Comparison of ENCODE assay signal across 8 cellular contexts in genomic region chr2:119366649-119367471, GRCh38. TPM values are rescaled to one million over a fixed set of nuclear protein-coding genes. Genes with fewer than 3 reads are reported as not detected.
DNase-seq lines count a peak whose midpoint lies in the region; TF ChIP-seq lines count a peak whose summit lies in the region.

Gene C2orf76, minus strand, starts transcription at chr2:119366834. Its CDS starts 26,875 bp downstream, at chr2:119339959.
Gene DBI, plus strand, starts transcription at chr2:119366977. Its CDS starts 75 bp downstream, at chr2:119367052.

- H3K18ac ChIP-seq in H9 (ENCODE audit: insufficient read length, low read depth, low read length) = peak within 1 kb of the TSS; percentile 43

- H2BK12ac ChIP-seq in H9 (ENCODE audit: insufficient read length, low read depth, low read length) = no peak within 1 kb of the TSS

- H3K27me3 Mint-ChIP-seq in H9 (ENCODE audit: low read depth) (no peaks in the 10 kb centered on the region; the same call in 1 of the 2 replicates), neural crest cell (ENCODE audit: low read depth) (no peaks in the 10 kb centered on the region)

- H3K14ac ChIP-seq in H9 (ENCODE audit: insufficient read depth, low read length) = peak within 1 kb of the TSS; percentile 79

- H3K27ac ChIP-seq in H9 (ENCODE audit: insufficient read length, low read depth, low read length) (no peak within 1 kb of the TSS), stomach smooth muscle (ENCODE audit: low read length) (peak within 1 kb of the TSS; percentile 82)

- no CpG with 5 or more reads among the region's 65 CpGs for WGBS in H9 (ENCODE audit: extremely low coverage, insufficient read length, low lambda C conversion rate)

- DNase-seq in ELR (ENCODE audit: low read depth) (peak; percentile 95), H9 (peak; percentile 97), MG63 (peak; percentile 94), SHP77 treated with DMSO at 0.1 percent for 48 hours (lab: John Stamatoyannopoulos, UW) (peak; percentile 89), activated gamma-delta T cell treated with Interleukin-2 at 50 U/mL for 16 hours (peak; percentile 89), fibroblast of villous mesenchyme (ENCODE audit: low read depth) (peak; percentile 95), neural crest cell (ENCODE audit: low read depth, low spot score) (peak; percentile 89)

- H3K4me1 ChIP-seq in H9 (ENCODE audit: insufficient read depth, low read length) (peaks cover 3% of the 10 kb centered on the region; the same call in 1 of the 2 replicates), stomach smooth muscle (ENCODE audit: control insufficient read depth, insufficient read depth, low read length) (peaks cover 16% of the 10 kb centered on the region)

- H3K4ac ChIP-seq in H9 (ENCODE audit: low read depth, low read length) = no peak within 1 kb of the TSS

- no peak for TF ChIP-seq CTCF in H9 (conservative IDR thresholded peaks at IDR 0.05)
- no peak for TF ChIP-seq CTCF in fibroblast of villous mesenchyme (IDR thresholded peaks at IDR 0.05; ENCODE audit: insufficient read depth, low read depth, low read length)
- TF ChIP-seq CTCF in neural crest cell (conservative IDR thresholded peaks at IDR 0.05) = no peak

- no peak within 1 kb of the TSS for H2AK5ac ChIP-seq in H9 (ENCODE audit: insufficient read length, low read length)

- no peak within 1 kb of the TSS for H3T11ph ChIP-seq in H9 (ENCODE audit: low read length)

- peak within 1 kb of the TSS; percentile 100 for H3K4me2 ChIP-seq in H9 (ENCODE audit: insufficient read depth, insufficient read length, low read length)

- no peak within 1 kb of the TSS for H3K23ac ChIP-seq in H9 (ENCODE audit: insufficient read length, low read depth, low read length)

- no peak within 1 kb of the TSS for H4K8ac ChIP-seq in H9 (replicated peaks; ENCODE audit: insufficient read length, low read depth, low read length)

- no peak within 1 kb of the TSS for H2AFZ ChIP-seq in H9 (ENCODE audit: low read length)

- H3K79me1 ChIP-seq in H9 (ENCODE audit: insufficient read depth, low read depth, low read length, poor library complexity, severe bottlenecking) = peaks cover 3% of the 10 kb centered on the region

- peaks cover 20% of the 10 kb centered on the region for H3K23me2 ChIP-seq in H9 (ENCODE audit: insufficient read length, low read depth, low read length, poor library complexity, severe bottlenecking)

- no peak within 1 kb of the TSS for H2BK5ac ChIP-seq in H9 (ENCODE audit: insufficient read length, low read length)

- H4K91ac ChIP-seq in H9 (ENCODE audit: insufficient read length, low read depth, low read length) = no peak within 1 kb of the TSS

- H2BK120ac ChIP-seq in H9 (ENCODE audit: low read depth, low read length, poor library complexity, severe bottlenecking) = no peak within 1 kb of the TSS

- H3K36me3 Mint-ChIP-seq in H9 (ENCODE audit: insufficient read depth in 1 of 3, low read depth in 3 of 3) (peaks cover 29 to 35% (median 31%) of the 10 kb centered on the region in 3 experiments; a peak in 6 of 7 replicates), neural crest cell (ENCODE audit: low read depth) (peaks cover 25% of the 10 kb centered on the region)

- H3K27me3 ChIP-seq in H9 (ENCODE audit: insufficient read depth, low read length) (no peaks in the 10 kb centered on the region), MG63 (no peaks in the 10 kb centered on the region), stomach smooth muscle (ENCODE audit: control insufficient read depth in 1 of 2, insufficient read depth in 2 of 2, low read length in 2 of 2) (no peaks in the 10 kb centered on the region)

- peaks cover 1% of the 10 kb centered on the region; the same call in 1 of the 2 replicates for H3K79me2 ChIP-seq in H9 (ENCODE audit: insufficient read depth, low read length)

- H3K9ac ChIP-seq in H9 (ENCODE audit: extremely low read depth, insufficient read length, low read length) = peak within 1 kb of the TSS; percentile 90
- peak within 1 kb of the TSS; percentile 88 to 90 for H3K9ac ChIP-seq in stomach smooth muscle (ENCODE audit: low read length in 2 of 2)

- H3K36me3 ChIP-seq in MG63 (peaks cover 30% of the 10 kb centered on the region), stomach smooth muscle (ENCODE audit: control insufficient read depth in 2 of 2, insufficient read depth in 2 of 2, low read length in 2 of 2) (peaks cover 22 to 23% of the 10 kb centered on the region in 2 donors)

- no peak within 1 kb of the TSS for H3K56ac ChIP-seq in H9 (ENCODE audit: insufficient read length, low read depth, low read length)

- H4K5ac ChIP-seq in H9 (ENCODE audit: insufficient read length, low read depth, low read length) = no peak within 1 kb of the TSS

- H2BK20ac ChIP-seq in H9 (ENCODE audit: low read depth, low read length, poor library complexity, severe bottlenecking) = no peak within 1 kb of the TSS

- H2BK15ac ChIP-seq in H9 (ENCODE audit: low read depth, low read length) = no peak within 1 kb of the TSS

- no peaks in the 10 kb centered on the region for H3K9me3 ChIP-seq in H9 (ENCODE audit: control insufficient read depth, low read depth, low read length)
- no peaks in the 10 kb centered on the region for H3K9me3 ChIP-seq in MG63
- no peaks in the 10 kb centered on the region for H3K9me3 ChIP-seq in stomach smooth muscle (ENCODE audit: control insufficient read depth in 2 of 2, low read length in 2 of 2)

- H3K27ac Mint-ChIP-seq in H9 = peak within 1 kb of the TSS; percentile 86 to 97 (median 95)
- H3K27ac Mint-ChIP-seq in neural crest cell (ENCODE audit: unreplicated experiment) = peak within 1 kb of the TSS; percentile 95

- H3K4me3 ChIP-seq in MG63 = peak within 1 kb of the TSS; percentile 91
- H3K4me3 ChIP-seq in fibroblast of villous mesenchyme (ENCODE audit: low read depth, low read length) = peak within 1 kb of the TSS; percentile 94
- H3K4me3 ChIP-seq in stomach smooth muscle (ENCODE audit: low read length in 2 of 2) = peak within 1 kb of the TSS; percentile 94 to 95

- H3K4me1 Mint-ChIP-seq in H9 = peaks cover 19 to 23% of the 10 kb centered on the region in 2 experiments
- peaks cover 63% of the 10 kb centered on the region for H3K4me1 Mint-ChIP-seq in neural crest cell

- H3K9me3 Mint-ChIP-seq in H9 (no peaks in the 10 kb centered on the region), neural crest cell (no peaks in the 10 kb centered on the region)

- no peaks in the 10 kb centered on the region for H4K20me1 ChIP-seq in H9 (ENCODE audit: control insufficient read depth, insufficient read depth, insufficient read length)

- peak within 1 kb of the TSS; percentile 98 to 99 for H3K4me3 Mint-ChIP-seq in H9
- H3K4me3 Mint-ChIP-seq in neural crest cell = peak within 1 kb of the TSS; percentile 100

RNA-seq across cellular contexts. Expression of gene C2orf76, which starts in this region (rescaled TPM):
- 5.7 and 7.7 TPM in 2 replicates for total RNA-seq in H9 (2021)
- total RNA-seq in MG63 (2014; rRNA removed; shearing (Covaris generic); ENCODE audit: low replicate concordance) = 16.5 and 34.8 TPM in 2 replicates
- 8.6 and 9.3 TPM in 2 replicates for total RNA-seq in fibroblast of villous mesenchyme
- 10.6 and 11.6 TPM in 2 replicates for total RNA-seq in neural crest cell

RNA-seq across cellular contexts. Expression of gene DBI, which starts in this region (rescaled TPM):
- total RNA-seq in H9 (2021) (127 and 128 TPM in 2 replicates), fibroblast of villous mesenchyme (87.0 and 117 TPM in 2 replicates), neural crest cell (222 and 236 TPM in 2 replicates)
- total RNA-seq in MG63 (2014; rRNA removed; shearing (Covaris generic); ENCODE audit: low replicate concordance) = 68.1 and 102 TPM in 2 replicates
